8 cellular contexts compared by ENCODE assay signal in genomic region chr6:47247227-47247797, GRCh38.
DNase-seq lines count a peak whose midpoint lies in the region; ATAC-seq, FAIRE-seq and TF ChIP-seq lines count a peak whose summit lies in the region.

No MANE protein-coding gene starts in this region.

- no peaks in the 10 kb centered on the region for H4K20me1 ChIP-seq in smooth muscle cell (ENCODE audit: low read depth)

- DNase-seq in NCI-H2171 treated with DMSO at 0.1 percent for 48 hours (lab: John Stamatoyannopoulos, UW) (peak; percentile 86), smooth muscle cell (lab: John Stamatoyannopoulos, UW; ENCODE audit: unreplicated experiment) (no peak), kidney (no peak), cerebellar cortex (ENCODE audit: low spot score) (no peak), NCI-H446 (lab: John Stamatoyannopoulos, UW) (no peak)

- H3K27ac ChIP-seq in smooth muscle cell (ENCODE audit: low read depth) (no peak overlapping the region), kidney (ENCODE audit: low read depth in 2 of 2, low read length in 2 of 2) (no peak overlapping the region)

- peaks cover 47% of the 10 kb centered on the region for H3K4me1 ChIP-seq in endocrine pancreas (ENCODE audit: control insufficient read depth, insufficient read depth, low read length)
- H3K4me1 ChIP-seq in smooth muscle cell (ENCODE audit: low read depth) = peaks cover 5% of the 10 kb centered on the region
- H3K4me1 ChIP-seq in kidney (ENCODE audit: control insufficient read depth in 1 of 2, insufficient read depth in 1 of 2, low read depth in 1 of 2, low read length in 2 of 2) = peaks cover 18 to 26% of the 10 kb centered on the region in 2 donors

- H3K36me3 ChIP-seq in endocrine pancreas (ENCODE audit: control insufficient read depth, insufficient read depth, low read length) = no peaks in the 10 kb centered on the region
- no peaks in the 10 kb centered on the region for H3K36me3 ChIP-seq in smooth muscle cell (ENCODE audit: low read depth)
- peaks cover 0 to 15% of the 10 kb centered on the region in 2 donors for H3K36me3 ChIP-seq in kidney (ENCODE audit: control insufficient read depth in 1 of 2, insufficient read depth in 2 of 2, low read length in 2 of 2)

- no peak for TF ChIP-seq CTCF in smooth muscle cell (IDR thresholded peaks at IDR 0.05; ENCODE audit: borderline replicate concordance, insufficient read depth, poor library complexity, severe bottlenecking)
- TF ChIP-seq CTCF in kidney (IDR thresholded peaks at IDR 0.05; ENCODE audit: borderline replicate concordance, extremely low read depth, insufficient read depth) = no peak

- H3K4me3 ChIP-seq in endocrine pancreas (ENCODE audit: control insufficient read depth, insufficient read depth, low read length) (peak overlapping the region; percentile 47), smooth muscle cell (no peak overlapping the region), kidney (ENCODE audit: low read length in 2 of 2) (peak overlapping the region in 1 of 2 donors; percentile 18)

- H3K27me3 ChIP-seq in endocrine pancreas (ENCODE audit: control insufficient read depth, insufficient read depth, low read length) (no peaks in the 10 kb centered on the region), smooth muscle cell (ENCODE audit: low read depth) (no peaks in the 10 kb centered on the region)

- peak overlapping the region; percentile 30 for H3K4me2 ChIP-seq in smooth muscle cell

- H3K79me2 ChIP-seq in smooth muscle cell (ENCODE audit: low read depth) = peaks cover 5% of the 10 kb centered on the region

- 27% methylated on average over 2 of the region's 2 CpGs for WGBS in smooth muscle cell (ENCODE audit: low lambda C conversion rate)

- ATAC-seq in GM18867 (IDR thresholded peaks at IDR 0.05; ENCODE audit: unreplicated experiment) (peak; percentile 46), HG02885 (IDR thresholded peaks at IDR 0.05; ENCODE audit: poor library complexity, unreplicated experiment) (peak; percentile 41)

- H3K9me3 ChIP-seq in endocrine pancreas (ENCODE audit: control insufficient read depth, low read length) (no peaks in the 10 kb centered on the region), smooth muscle cell (replicated peaks; ENCODE audit: low read depth) (no peaks in the 10 kb centered on the region), kidney (ENCODE audit: control insufficient read depth in 1 of 2, low read length in 2 of 2) (no peaks in the 10 kb centered on the region)

- FAIRE-seq in kidney (lab: Jason Lieb, UNC) = no peak

- H3K9ac ChIP-seq in endocrine pancreas (ENCODE audit: control insufficient read depth, insufficient read depth, low read length) (no peak overlapping the region), smooth muscle cell (ENCODE audit: low read depth) (no peak overlapping the region), kidney (ENCODE audit: low read length in 2 of 2) (peak overlapping the region in 1 of 2 donors; percentile 48)

- intact Hi-C loops in kidney (cut with DNase I) = no loop called here

- H3F3A ChIP-seq in smooth muscle cell (ENCODE audit: low read depth) = peaks cover 9% of the 10 kb centered on the region

- no peak overlapping the region for H2AFZ ChIP-seq in smooth muscle cell (ENCODE audit: low read depth)
